15 cellular contexts compared by ENCODE assay signal in the genomic region with DNA sequence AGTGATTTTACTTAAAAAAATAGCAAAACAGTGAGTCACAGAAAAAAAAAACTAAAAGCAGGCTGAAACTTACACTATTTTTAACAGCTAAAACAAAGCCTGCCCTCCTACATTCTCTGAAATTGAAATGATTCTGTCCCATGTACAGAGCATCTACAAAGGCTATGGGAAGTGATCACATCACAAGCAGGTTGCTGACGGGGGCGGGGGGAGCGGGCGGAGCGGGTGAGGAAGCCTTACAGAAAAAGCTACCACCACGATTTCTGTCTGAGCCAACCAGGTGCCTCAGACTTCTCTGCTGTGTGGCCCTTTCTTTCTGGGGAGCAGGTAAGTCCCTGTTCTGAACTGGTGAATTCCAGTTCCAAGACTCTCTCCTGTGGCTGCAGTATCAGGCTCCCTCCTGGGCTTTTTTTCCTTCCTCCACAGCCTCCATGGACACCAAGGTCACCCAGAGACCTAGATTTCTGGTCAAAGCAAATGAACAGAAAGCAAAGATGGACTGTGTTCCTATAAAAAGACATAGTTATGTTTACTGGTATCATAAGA.
"Had no signal": no experiment of that assay in that cellular context is flagged by ENCODE, and none has a peak within 500 bp of the region (broad histone marks: within the 10 kb centered on the region; RNA-seq: fewer than 3 reads in every experiment).

No MANE protein-coding gene starts in this region.

- H3K9me3 Mint-ChIP-seq: activated naive CD8-positive, alpha-beta T cell treated with anti-CD3 and anti-CD28 coated beads for 36 hours; dendritic cell treated with granulocyte-macrophage colony-stimulating factor and Interleukin-4, amounts not matched to agents 40 ng/mL and 50 ng/mL, for 4 days; effector memory CD8-positive, alpha-beta T cell; mesothelial cell of epicardium; neural progenitor cell had no signal

- H3K4me3 Mint-ChIP-seq: activated naive CD8-positive, alpha-beta T cell treated with anti-CD3 and anti-CD28 coated beads for 36 hours; dendritic cell treated with granulocyte-macrophage colony-stimulating factor and Interleukin-4, amounts not matched to agents 40 ng/mL and 50 ng/mL, for 4 days; effector memory CD8-positive, alpha-beta T cell; mesothelial cell of epicardium; neural progenitor cell; stimulated activated memory B cell treated with anti-CD40 and anti-IgM and Interleukin-4, amounts not matched to agents 10 μg/mL and 1 μg/mL and 100 μg/mL, for 72 hours had no signal

- H3K27me3 ChIP-seq: pancreas had no signal

- H2AFZ ChIP-seq: neural progenitor cell had no signal

- H3K36me3 ChIP-seq: brain microvascular endothelial cell, gastrocnemius medialis, lower lobe of right lung, neural progenitor cell, pancreas had no signal

- DNase-seq: activated CD8-positive, alpha-beta memory T cell treated with anti-CD3 and anti-CD28 coated beads for 24 hours; activated naive CD8-positive, alpha-beta T cell treated with anti-CD3 and anti-CD28 coated beads for 36 hours; brain microvascular endothelial cell; effector memory CD8-positive, alpha-beta T cell; gastrocnemius medialis; hippocampal formation; lower lobe of right lung; pancreas; substantia nigra; trophoblast cell had no signal

- H3K36me3 Mint-ChIP-seq: activated naive CD8-positive, alpha-beta T cell treated with anti-CD3 and anti-CD28 coated beads for 36 hours; mesothelial cell of epicardium; neural progenitor cell; stimulated activated memory B cell treated with anti-CD40 and anti-IgM and Interleukin-4, amounts not matched to agents 10 μg/mL and 1 μg/mL and 100 μg/mL, for 72 hours had no signal

- H3K27ac ChIP-seq: brain microvascular endothelial cell, epithelial cell of prostate, gastrocnemius medialis, lower lobe of right lung, neural progenitor cell, pancreas had no signal

- H3K27ac Mint-ChIP-seq: activated naive CD8-positive, alpha-beta T cell treated with anti-CD3 and anti-CD28 coated beads for 36 hours; dendritic cell treated with granulocyte-macrophage colony-stimulating factor and Interleukin-4, amounts not matched to agents 40 ng/mL and 50 ng/mL, for 4 days; effector memory CD8-positive, alpha-beta T cell; mesothelial cell of epicardium; neural progenitor cell; stimulated activated memory B cell treated with anti-CD40 and anti-IgM and Interleukin-4, amounts not matched to agents 10 μg/mL and 1 μg/mL and 100 μg/mL, for 72 hours had no signal

- H3K4me2 ChIP-seq: neural progenitor cell had no signal

- H3K4me1 Mint-ChIP-seq: neural progenitor cell had no signal

- H3K4me1 ChIP-seq: gastrocnemius medialis, neural progenitor cell, pancreas had no signal

- H3K4me3 ChIP-seq: gastrocnemius medialis, lower lobe of right lung, neural progenitor cell, pancreas had no signal

- ATAC-seq: effector memory CD8-positive, alpha-beta T cell; gastrocnemius medialis; lower lobe of right lung; pancreas; stimulated activated memory B cell treated with anti-CD40 and anti-IgM and Interleukin-4, amounts not matched to agents 10 μg/mL and 1 μg/mL and 100 μg/mL, for 72 hours had no signal

- H3K9me3 ChIP-seq: gastrocnemius medialis, lower lobe of right lung, pancreas had no signal
